In the genomic region with DNA sequence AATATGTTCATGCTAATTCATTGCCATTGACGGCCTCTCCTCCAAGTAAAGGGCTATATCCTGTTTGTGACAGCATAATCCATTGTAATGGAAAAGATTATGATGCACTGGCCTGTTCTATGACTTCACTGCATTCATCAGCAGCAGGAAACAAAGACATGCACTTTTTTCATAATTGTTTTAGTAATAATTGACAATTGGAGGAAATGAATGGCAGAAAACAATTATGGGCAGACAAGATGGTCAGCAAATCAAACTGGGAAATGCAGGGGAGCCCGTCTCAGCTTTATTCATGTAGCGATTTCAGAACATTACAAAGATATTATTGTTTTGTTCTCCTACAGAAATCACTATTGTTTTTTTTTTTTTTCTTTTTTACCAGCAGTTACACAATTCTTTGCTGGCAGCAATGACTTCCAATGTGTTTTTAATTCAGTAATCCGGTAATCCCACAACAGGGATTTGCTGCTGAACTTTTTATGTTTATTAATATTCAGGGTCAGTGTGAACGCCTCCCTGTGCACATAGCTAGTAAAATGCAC, we compare ENCODE assay signal across 1 cellular context.
TF ChIP-seq lines count a peak whose summit lies in the region.

No MANE protein-coding gene starts in this region.

TF ChIP-seq in GM23338, 12 proteins besides CTCF, POLR2A, EP300 and RAD21 (continued from another document):
- TF ChIP-seq, protein P1, sequence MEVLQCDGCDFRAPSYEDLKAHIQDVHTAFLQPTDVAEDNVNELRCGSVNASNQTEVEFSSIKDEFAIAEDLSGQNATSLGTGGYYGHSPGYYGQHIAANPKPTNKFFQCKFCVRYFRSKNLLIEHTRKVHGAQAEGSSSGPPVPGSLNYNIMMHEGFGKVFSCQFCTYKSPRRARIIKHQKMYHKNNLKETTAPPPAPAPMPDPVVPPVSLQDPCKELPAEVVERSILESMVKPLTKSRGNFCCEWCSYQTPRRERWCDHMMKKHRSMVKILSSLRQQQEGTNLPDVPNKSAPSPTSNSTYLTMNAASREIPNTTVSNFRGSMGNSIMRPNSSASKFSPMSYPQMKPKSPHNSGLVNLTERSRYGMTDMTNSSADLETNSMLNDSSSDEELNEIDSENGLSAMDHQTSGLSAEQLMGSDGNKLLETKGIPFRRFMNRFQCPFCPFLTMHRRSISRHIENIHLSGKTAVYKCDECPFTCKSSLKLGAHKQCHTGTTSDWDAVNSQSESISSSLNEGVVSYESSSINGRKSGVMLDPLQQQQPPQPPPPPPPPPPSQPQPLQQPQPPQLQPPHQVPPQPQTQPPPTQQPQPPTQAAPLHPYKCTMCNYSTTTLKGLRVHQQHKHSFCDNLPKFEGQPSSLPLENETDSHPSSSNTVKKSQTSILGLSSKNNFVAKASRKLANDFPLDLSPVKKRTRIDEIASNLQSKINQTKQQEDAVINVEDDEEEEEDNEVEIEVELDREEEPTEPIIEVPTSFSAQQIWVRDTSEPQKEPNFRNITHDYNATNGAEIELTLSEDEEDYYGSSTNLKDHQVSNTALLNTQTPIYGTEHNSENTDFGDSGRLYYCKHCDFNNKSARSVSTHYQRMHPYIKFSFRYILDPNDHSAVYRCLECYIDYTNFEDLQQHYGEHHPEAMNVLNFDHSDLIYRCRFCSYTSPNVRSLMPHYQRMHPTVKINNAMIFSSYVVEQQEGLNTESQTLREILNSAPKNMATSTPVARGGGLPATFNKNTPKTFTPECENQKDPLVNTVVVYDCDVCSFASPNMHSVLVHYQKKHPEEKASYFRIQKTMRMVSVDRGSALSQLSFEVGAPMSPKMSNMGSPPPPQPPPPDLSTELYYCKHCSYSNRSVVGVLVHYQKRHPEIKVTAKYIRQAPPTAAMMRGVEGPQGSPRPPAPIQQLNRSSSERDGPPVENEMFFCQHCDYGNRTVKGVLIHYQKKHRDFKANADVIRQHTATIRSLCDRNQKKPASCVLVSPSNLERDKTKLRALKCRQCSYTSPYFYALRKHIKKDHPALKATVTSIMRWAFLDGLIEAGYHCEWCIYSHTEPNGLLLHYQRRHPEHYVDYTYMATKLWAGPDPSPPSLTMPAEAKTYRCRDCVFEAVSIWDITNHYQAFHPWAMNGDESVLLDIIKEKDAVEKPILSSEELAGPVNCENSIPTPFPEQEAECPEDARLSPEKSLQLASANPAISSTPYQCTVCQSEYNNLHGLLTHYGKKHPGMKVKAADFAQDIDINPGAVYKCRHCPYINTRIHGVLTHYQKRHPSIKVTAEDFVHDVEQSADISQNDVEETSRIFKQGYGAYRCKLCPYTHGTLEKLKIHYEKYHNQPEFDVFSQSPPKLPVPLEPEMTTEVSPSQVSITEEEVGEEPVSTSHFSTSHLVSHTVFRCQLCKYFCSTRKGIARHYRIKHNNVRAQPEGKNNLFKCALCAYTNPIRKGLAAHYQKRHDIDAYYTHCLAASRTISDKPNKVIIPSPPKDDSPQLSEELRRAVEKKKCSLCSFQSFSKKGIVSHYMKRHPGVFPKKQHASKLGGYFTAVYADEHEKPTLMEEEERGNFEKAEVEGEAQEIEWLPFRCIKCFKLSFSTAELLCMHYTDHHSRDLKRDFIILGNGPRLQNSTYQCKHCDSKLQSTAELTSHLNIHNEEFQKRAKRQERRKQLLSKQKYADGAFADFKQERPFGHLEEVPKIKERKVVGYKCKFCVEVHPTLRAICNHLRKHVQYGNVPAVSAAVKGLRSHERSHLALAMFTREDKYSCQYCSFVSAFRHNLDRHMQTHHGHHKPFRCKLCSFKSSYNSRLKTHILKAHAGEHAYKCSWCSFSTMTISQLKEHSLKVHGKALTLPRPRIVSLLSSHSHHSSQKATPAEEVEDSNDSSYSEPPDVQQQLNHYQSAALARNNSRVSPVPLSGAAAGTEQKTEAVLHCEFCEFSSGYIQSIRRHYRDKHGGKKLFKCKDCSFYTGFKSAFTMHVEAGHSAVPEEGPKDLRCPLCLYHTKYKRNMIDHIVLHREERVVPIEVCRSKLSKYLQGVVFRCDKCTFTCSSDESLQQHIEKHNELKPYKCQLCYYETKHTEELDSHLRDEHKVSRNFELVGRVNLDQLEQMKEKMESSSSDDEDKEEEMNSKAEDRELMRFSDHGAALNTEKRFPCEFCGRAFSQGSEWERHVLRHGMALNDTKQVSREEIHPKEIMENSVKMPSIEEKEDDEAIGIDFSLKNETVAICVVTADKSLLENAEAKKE (CRISPR knock-in tag; IDR thresholded peaks at IDR 0.05): no peak
- no peak for TF ChIP-seq JUNB (IDR thresholded peaks at IDR 0.05; ENCODE audit: unreplicated experiment)
